1 cellular context compared by ENCODE assay signal in the genomic region with DNA sequence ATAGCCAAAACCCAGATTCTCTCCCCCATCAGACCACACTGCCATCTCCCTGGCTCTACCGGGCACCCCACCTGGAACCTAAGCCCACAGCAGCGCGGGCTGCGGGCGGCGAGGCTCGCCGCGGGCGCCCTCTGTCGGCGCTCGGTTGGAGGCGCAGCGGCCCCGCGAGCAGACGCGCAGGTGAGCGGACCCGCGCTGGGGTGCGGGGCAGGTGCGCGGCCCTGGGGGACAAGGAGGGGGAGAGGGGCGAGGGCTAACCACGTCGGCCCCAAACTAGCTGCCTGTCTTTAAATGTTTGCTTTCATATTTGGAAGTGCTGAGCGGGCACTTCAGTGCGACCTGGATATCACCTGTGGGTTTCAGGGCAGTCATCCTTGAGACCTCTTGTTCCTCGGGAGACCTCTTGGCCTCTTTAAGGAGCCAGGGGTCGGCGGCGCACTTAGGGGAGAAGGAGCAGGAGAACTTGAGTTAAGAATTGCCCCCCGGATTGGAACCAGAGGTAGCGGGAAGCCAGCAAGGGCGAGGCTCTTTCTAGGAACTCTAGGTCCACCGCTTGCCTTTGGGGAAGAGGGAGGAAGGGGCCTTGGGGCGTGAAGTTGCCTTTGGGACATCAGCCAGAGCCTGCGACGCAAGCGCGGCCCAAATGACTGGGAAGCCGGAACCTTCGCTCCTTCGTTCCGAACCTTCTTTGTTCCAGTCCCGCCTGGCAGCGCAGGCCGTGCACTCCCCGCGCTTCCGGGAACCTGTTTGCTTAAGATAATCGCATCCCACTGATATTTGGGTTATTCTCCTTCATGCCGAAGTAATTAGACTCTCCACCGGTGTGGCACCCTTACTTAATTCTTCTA.
TF ChIP-seq lines count a peak whose summit lies in the region.

No MANE protein-coding gene starts in this region.

TF ChIP-seq in WTC11, 78 proteins besides CTCF, POLR2A, EP300 and RAD21 (continued from another document):
- TF ChIP-seq, protein P1, sequence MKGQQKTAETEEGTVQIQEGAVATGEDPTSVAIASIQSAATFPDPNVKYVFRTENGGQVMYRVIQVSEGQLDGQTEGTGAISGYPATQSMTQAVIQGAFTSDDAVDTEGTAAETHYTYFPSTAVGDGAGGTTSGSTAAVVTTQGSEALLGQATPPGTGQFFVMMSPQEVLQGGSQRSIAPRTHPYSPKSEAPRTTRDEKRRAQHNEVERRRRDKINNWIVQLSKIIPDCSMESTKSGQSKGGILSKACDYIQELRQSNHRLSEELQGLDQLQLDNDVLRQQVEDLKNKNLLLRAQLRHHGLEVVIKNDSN (CRISPR knock-in tag; IDR thresholded peaks at IDR 0.05) = peak; percentile 22; the same call in 1 of the 2 replicates
- TF ChIP-seq FOXK1 (CRISPR knock-in tag; IDR thresholded peaks at IDR 0.05) (0 out of 2 replicates have a peak, but pooled peaks have one; percentile 27), ETV6 (CRISPR knock-in tag; IDR thresholded peaks at IDR 0.05) (0 out of 2 replicates have a peak, but pooled peaks have one; percentile 33)
- TF ChIP-seq, protein P2, sequence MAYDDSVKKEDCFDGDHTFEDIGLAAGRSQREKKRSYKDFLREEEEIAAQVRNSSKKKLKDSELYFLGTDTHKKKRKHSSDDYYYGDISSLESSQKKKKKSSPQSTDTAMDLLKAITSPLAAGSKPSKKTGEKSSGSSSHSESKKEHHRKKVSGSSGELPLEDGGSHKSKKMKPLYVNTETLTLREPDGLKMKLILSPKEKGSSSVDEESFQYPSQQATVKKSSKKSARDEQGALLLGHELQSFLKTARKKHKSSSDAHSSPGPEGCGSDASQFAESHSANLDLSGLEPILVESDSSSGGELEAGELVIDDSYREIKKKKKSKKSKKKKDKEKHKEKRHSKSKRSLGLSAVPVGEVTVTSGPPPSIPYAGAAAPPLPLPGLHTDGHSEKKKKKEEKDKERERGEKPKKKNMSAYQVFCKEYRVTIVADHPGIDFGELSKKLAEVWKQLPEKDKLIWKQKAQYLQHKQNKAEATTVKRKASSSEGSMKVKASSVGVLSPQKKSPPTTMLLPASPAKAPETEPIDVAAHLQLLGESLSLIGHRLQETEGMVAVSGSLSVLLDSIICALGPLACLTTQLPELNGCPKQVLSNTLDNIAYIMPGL (CRISPR knock-in tag; IDR thresholded peaks at IDR 0.05) = no peak
